ENCODE assay signal across 28 cellular contexts in genomic region chr7:27221201-27221797, GRCh38. TPM values are rescaled to one million over a fixed set of nuclear protein-coding genes. Genes with fewer than 3 reads are reported as not detected.
A peak's percentile ranks its signal among the peaks of the same experiment; 100 is the strongest.
DNase-seq lines count a peak whose midpoint lies in the region; ATAC-seq, FAIRE-seq and TF ChIP-seq lines count a peak whose summit lies in the region.
"Had no signal": no experiment of that assay in that cellular context is flagged by ENCODE, and none has a peak within 500 bp of the region (broad histone marks: within the 10 kb centered on the region; RNA-seq: fewer than 3 reads in every experiment).

No MANE protein-coding gene starts in this region.

- H3F3A ChIP-seq in PC-3 (ENCODE audit: low read length, unreplicated experiment) (no peaks in the 10 kb centered on the region), neural progenitor cell (ENCODE audit: low read depth) (no peaks in the 10 kb centered on the region)

- no peaks in the 10 kb centered on the region for H3K9me3 Mint-ChIP-seq in activated T-cell treated with anti-CD3 and anti-CD28 coated beads, Interleukin-2, amount 50 U/mL, for 72 hours
- no peaks in the 10 kb centered on the region for H3K9me3 Mint-ChIP-seq in activated T-cell treated with anti-CD3 and anti-CD28 coated beads, Interleukin-2, amount 50 U/mL, for 24 hours
- peaks cover 7% of the 10 kb centered on the region for H3K9me3 Mint-ChIP-seq in neural progenitor cell
- H3K9me3 Mint-ChIP-seq: activated CD4-positive, alpha-beta T cell treated with anti-CD3 and anti-CD28 coated beads, Interleukin-2, amount 10 ng/mL, durations not matched to agents 24 days and 14 days; activated T-helper 2 cell treated with anti-CD3 and anti-CD28 coated beads, Interferon-gamma antibody, Interleukin-2, Interleukin-4, amounts not matched to agents 10 μg/mL and 5 μg/mL and 100 μg/mL, durations not matched to agents 14 hours and 24 hours and 36 hours; T-helper 1 cell treated with Interleukin-12 subunit alpha and Interleukin-12 subunit beta and Interleukin-4 antibody, amounts not matched to agents 30 μg/mL and 1 μg/mL, for 36 hours had no signal

- H3K9me2 ChIP-seq in PC-3 (replicated peaks; ENCODE audit: low read length), result no peaks in the 10 kb centered on the region

- DNase-seq in activated T-cell treated with anti-CD3 and anti-CD28 coated beads, Interleukin-2, amount 50 U/mL, for 72 hours, result no peak
- no peak for DNase-seq in activated T-cell treated with anti-CD3 and anti-CD28 coated beads, Interleukin-2, amount 50 U/mL, for 24 hours
- DNase-seq in PC-3, result peak; percentile 82
- no peak for DNase-seq in stimulated activated naive CD8-positive, alpha-beta T cell treated with anti-CD3 and anti-CD28 coated beads, Interleukin-15, Interleukin-2, amounts not matched to agents 100 U/mL and 50 U/mL, for 24 hours
- DNase-seq in NCI-H2029 treated with DMSO at 0.1 percent for 48 hours (lab: John Stamatoyannopoulos, UW), result no peak
- no peak for DNase-seq in D721Med (ENCODE audit: insufficient read length, low spot score)
- no peak for DNase-seq in neural progenitor cell (ENCODE audit: low spot score)
- DNase-seq: activated CD4-positive, alpha-beta T cell treated with anti-CD3 and anti-CD28 coated beads, Interleukin-2, amount 10 ng/mL, durations not matched to agents 24 days and 14 days; activated CD8-positive, alpha-beta memory T cell treated with anti-CD3 and anti-CD28 coated beads, Interleukin-2, amount 10 ng/mL, durations not matched to agents 7 days and 5 days; effector CD8-positive, alpha-beta T cell; erythroblast; GF-D8; left cardiac atrium; mesenchymal stem cell; NCI-H1417 treated with DMSO at 0.1 percent for 48 hours; NCI-H526; nucleus accumbens had no signal

- peaks cover 87% of the 10 kb centered on the region for H3K27me3 Mint-ChIP-seq in activated T-cell treated with anti-CD3 and anti-CD28 coated beads, Interleukin-2, amount 50 U/mL, for 72 hours (ENCODE audit: low read depth)
- H3K27me3 Mint-ChIP-seq in activated T-cell treated with anti-CD3 and anti-CD28 coated beads, Interleukin-2, amount 50 U/mL, for 24 hours, result peaks cover 84% of the 10 kb centered on the region
- H3K27me3 Mint-ChIP-seq in neural progenitor cell (ENCODE audit: insufficient read depth, low read depth), result peaks cover 78% of the 10 kb centered on the region

- H3K9ac ChIP-seq in PC-3 (ENCODE audit: low read length) (no peak overlapping the region), neural progenitor cell (no peak overlapping the region)

- H3K4me3 ChIP-seq in PC-3 (ENCODE audit: low read length), result no peak overlapping the region
- H3K4me3 ChIP-seq in neural progenitor cell, result no peak overlapping the region
- H3K4me3 ChIP-seq: K562, skin epidermis had no signal

- no peak for TF ChIP-seq CTCF in PC-3 (conservative IDR thresholded peaks at IDR 0.05; ENCODE audit: low read depth, low read length)
- no peak for TF ChIP-seq CTCF in D721Med (IDR thresholded peaks at IDR 0.05; ENCODE audit: insufficient read depth, missing control alignments)
- TF ChIP-seq CTCF in neural progenitor cell (IDR thresholded peaks at IDR 0.05), result no peak

- POLR2A ChIA-PET in PC-3 (lab: Charles Lee; ENCODE audit: unreplicated experiment), result no interaction called here

- no peaks in the 10 kb centered on the region for H3K36me3 Mint-ChIP-seq in activated T-cell treated with anti-CD3 and anti-CD28 coated beads, Interleukin-2, amount 50 U/mL, for 72 hours (ENCODE audit: insufficient read depth in 2 of 2)
- H3K36me3 Mint-ChIP-seq in activated T-cell treated with anti-CD3 and anti-CD28 coated beads, Interleukin-2, amount 50 U/mL, for 24 hours (ENCODE audit: low read depth), result no peaks in the 10 kb centered on the region
- peaks cover 2% of the 10 kb centered on the region for H3K36me3 Mint-ChIP-seq in neural progenitor cell
- H3K36me3 Mint-ChIP-seq: activated CD8-positive, alpha-beta memory T cell treated with anti-CD3 and anti-CD28 coated beads, Interleukin-2, amount 10 ng/mL, durations not matched to agents 7 days and 5 days had no signal

- ATAC-seq in activated T-cell treated with anti-CD3 and anti-CD28 coated beads, Interleukin-2, amount 50 U/mL, for 72 hours (replicated peaks in 1 of 2), result peak; percentile 64 to 72
- ATAC-seq in GM21619 (IDR thresholded peaks at IDR 0.05; ENCODE audit: unreplicated experiment) (peak; percentile 80), PC-3 (peak; percentile 95)
- peak; percentile 71 for ATAC-seq in stimulated activated naive CD8-positive, alpha-beta T cell treated with anti-CD3 and anti-CD28 coated beads, Interleukin-15, Interleukin-2, amounts not matched to agents 100 U/mL and 50 U/mL, for 24 hours
- ATAC-seq: activated CD8-positive, alpha-beta memory T cell treated with anti-CD3 and anti-CD28 coated beads, Interleukin-2, amount 10 ng/mL, durations not matched to agents 7 days and 5 days; K562 had no signal

- H3K27ac Mint-ChIP-seq in activated T-cell treated with anti-CD3 and anti-CD28 coated beads, Interleukin-2, amount 50 U/mL, for 72 hours, result no peak overlapping the region
- H3K27ac Mint-ChIP-seq in activated T-cell treated with anti-CD3 and anti-CD28 coated beads, Interleukin-2, amount 50 U/mL, for 24 hours, result no peak overlapping the region
- H3K27ac Mint-ChIP-seq in neural progenitor cell, result no peak overlapping the region
- H3K27ac Mint-ChIP-seq: activated CD4-positive, alpha-beta T cell treated with anti-CD3 and anti-CD28 coated beads, Interleukin-2, amount 10 ng/mL, durations not matched to agents 24 days and 14 days; activated CD8-positive, alpha-beta memory T cell treated with anti-CD3 and anti-CD28 coated beads, Interleukin-2, amount 10 ng/mL, durations not matched to agents 7 days and 5 days; activated T-helper 2 cell treated with anti-CD3 and anti-CD28 coated beads, Interferon-gamma antibody, Interleukin-2, Interleukin-4, amounts not matched to agents 10 μg/mL and 5 μg/mL and 100 μg/mL, durations not matched to agents 14 hours and 24 hours and 36 hours; T-helper 1 cell treated with Interleukin-12 subunit alpha and Interleukin-12 subunit beta and Interleukin-4 antibody, amounts not matched to agents 30 μg/mL and 1 μg/mL, for 36 hours had no signal

- intact Hi-C loops in PC-3 (cut with micrococcal nuclease), result no loop called here

- no TSS peak for BruUV-seq in PC-3 (replicated peaks; lab: Mats Ljungman, UMichigan)

- H3K4me1 ChIP-seq in PC-3 (ENCODE audit: insufficient read depth, low read length) (peaks cover 14% of the 10 kb centered on the region), neural progenitor cell (peaks cover 8% of the 10 kb centered on the region)

- H3K4me3 Mint-ChIP-seq in activated T-cell treated with anti-CD3 and anti-CD28 coated beads, Interleukin-2, amount 50 U/mL, for 72 hours, result peak overlapping the region in 1 of 2 donors; percentile 31
- no peak overlapping the region for H3K4me3 Mint-ChIP-seq in activated T-cell treated with anti-CD3 and anti-CD28 coated beads, Interleukin-2, amount 50 U/mL, for 24 hours
- no peak overlapping the region for H3K4me3 Mint-ChIP-seq in neural progenitor cell
- H3K4me3 Mint-ChIP-seq: activated CD4-positive, alpha-beta T cell treated with anti-CD3 and anti-CD28 coated beads, Interleukin-2, amount 10 ng/mL, durations not matched to agents 24 days and 14 days; activated CD8-positive, alpha-beta memory T cell treated with anti-CD3 and anti-CD28 coated beads, Interleukin-2, amount 10 ng/mL, durations not matched to agents 7 days and 5 days; T-helper 1 cell treated with Interleukin-12 subunit alpha and Interleukin-12 subunit beta and Interleukin-4 antibody, amounts not matched to agents 30 μg/mL and 1 μg/mL, for 36 hours had no signal

- H4K20me1 ChIP-seq in PC-3 (ENCODE audit: low read length), result no peaks in the 10 kb centered on the region
- H4K20me1 ChIP-seq in neural progenitor cell (ENCODE audit: low read depth), result peaks cover 6% of the 10 kb centered on the region

- no peaks in the 10 kb centered on the region for H3K36me3 ChIP-seq in PC-3 (ENCODE audit: low read depth, low read length)
- H3K36me3 ChIP-seq in neural progenitor cell, result no peaks in the 10 kb centered on the region
- H3K36me3 ChIP-seq: heart left ventricle had no signal

- H3K4me1 Mint-ChIP-seq in activated T-cell treated with anti-CD3 and anti-CD28 coated beads, Interleukin-2, amount 50 U/mL, for 72 hours (ENCODE audit: low read depth), result peaks cover 9% of the 10 kb centered on the region
- peaks cover 11% of the 10 kb centered on the region for H3K4me1 Mint-ChIP-seq in activated T-cell treated with anti-CD3 and anti-CD28 coated beads, Interleukin-2, amount 50 U/mL, for 24 hours (ENCODE audit: low read depth)
- H3K4me1 Mint-ChIP-seq in neural progenitor cell, result peaks cover 2% of the 10 kb centered on the region
- H3K4me1 Mint-ChIP-seq: activated CD4-positive, alpha-beta T cell treated with anti-CD3 and anti-CD28 coated beads, Interleukin-2, amount 10 ng/mL, durations not matched to agents 24 days and 14 days had no signal

- H3K79me2 ChIP-seq in PC-3 (ENCODE audit: low read length), result no peaks in the 10 kb centered on the region
- no peaks in the 10 kb centered on the region for H3K79me2 ChIP-seq in neural progenitor cell (ENCODE audit: low read depth)

- CTCF ChIA-PET in PC-3 (lab: Charles Lee), result interaction anchor here (0.6 to 1.0 kb wide), 2 partner anchors 25 to 1489 kb away, joined by 3 to 5 read pairs; no protein-coding TSS in a partner anchor

- 0 out of 2 replicates have a peak overlapping the region, but pooled peaks have one; percentile 8 for H3K27ac ChIP-seq in PC-3 (ENCODE audit: low read length)
- no peak overlapping the region for H3K27ac ChIP-seq in neural progenitor cell
- H3K27ac ChIP-seq: heart left ventricle, skin epidermis had no signal

- H2AFZ ChIP-seq in PC-3 (ENCODE audit: low read length) (no peak overlapping the region), neural progenitor cell (replicated peaks) (no peak overlapping the region)

- no peaks in the 10 kb centered on the region for H3K27me3 ChIP-seq in PC-3 (ENCODE audit: low read length)
- peaks cover 100% of the 10 kb centered on the region for H3K27me3 ChIP-seq in neural progenitor cell

- no peak for FAIRE-seq in D721Med (lab: Jason Lieb, UNC)
- FAIRE-seq: K562 had no signal

- H3K4me2 ChIP-seq in PC-3 (ENCODE audit: low read length) (peak overlapping the region; percentile 28; the same call in 1 of the 2 replicates), neural progenitor cell (no peak overlapping the region)

- H3K9me3 ChIP-seq in PC-3 (ENCODE audit: low read length) (no peaks in the 10 kb centered on the region), neural progenitor cell (ENCODE audit: low read depth) (no peaks in the 10 kb centered on the region)
- H3K9me3 ChIP-seq: heart left ventricle had no signal

RNA-seq across cellular contexts. Expression of gene EVX1, which starts 21.3 kb away (rescaled TPM):
- under 1 TPM in 1 of 2 donors, not detected in 1; 0.07 TPM for total RNA-seq in activated T-cell treated with anti-CD3 and anti-CD28 coated beads, Interleukin-2, amount 50 U/mL, for 72 hours
- total RNA-seq in PC-3 (2014; rRNA removed), result 0.33 and 0.35 TPM in 2 replicates
- total RNA-seq in neural progenitor cell (ENCODE audit: low replicate concordance), result not detected in 2 replicates
- total RNA-seq: A673; activated CD4-positive, alpha-beta T cell treated with anti-CD3 and anti-CD28 coated beads, Interleukin-2, amount 10 ng/mL, durations not matched to agents 24 days and 14 days; activated CD8-positive, alpha-beta memory T cell treated with anti-CD3 and anti-CD28 coated beads, Interleukin-2, amount 10 ng/mL, durations not matched to agents 7 days and 5 days; activated T-helper 2 cell treated with anti-CD3 and anti-CD28 coated beads, Interferon-gamma antibody, Interleukin-2, Interleukin-4, amounts not matched to agents 10 μg/mL and 5 μg/mL and 100 μg/mL, durations not matched to agents 14 hours and 24 hours and 36 hours; chondrocyte; fibroblast of villous mesenchyme; heart left ventricle; HT-29; K562; left cardiac atrium; temporal lobe had no signal

RNA-seq across cellular contexts. Expression of gene HOXA13, which starts 21.4 kb away (rescaled TPM):
- not detected for total RNA-seq in activated T-cell treated with anti-CD3 and anti-CD28 coated beads, Interleukin-2, amount 50 U/mL, for 72 hours
- 12.1 and 14.9 TPM in 2 replicates for total RNA-seq in PC-3 (2014; rRNA removed)
- not detected in 2 replicates for total RNA-seq in neural progenitor cell (ENCODE audit: low replicate concordance)
- total RNA-seq: A673; activated CD4-positive, alpha-beta T cell treated with anti-CD3 and anti-CD28 coated beads, Interleukin-2, amount 10 ng/mL, durations not matched to agents 24 days and 14 days; activated CD8-positive, alpha-beta memory T cell treated with anti-CD3 and anti-CD28 coated beads, Interleukin-2, amount 10 ng/mL, durations not matched to agents 7 days and 5 days; activated T-helper 2 cell treated with anti-CD3 and anti-CD28 coated beads, Interferon-gamma antibody, Interleukin-2, Interleukin-4, amounts not matched to agents 10 μg/mL and 5 μg/mL and 100 μg/mL, durations not matched to agents 14 hours and 24 hours and 36 hours; chondrocyte; heart left ventricle; K562; left cardiac atrium; temporal lobe had no signal

RNA-seq across cellular contexts. Expression of gene HOXA11, which starts 36.3 kb away (rescaled TPM):
- under 1 TPM; 0.09 to 0.14 TPM for total RNA-seq in activated T-cell treated with anti-CD3 and anti-CD28 coated beads, Interleukin-2, amount 50 U/mL, for 72 hours
- 26.6 and 31.4 TPM in 2 replicates for total RNA-seq in PC-3 (2014; rRNA removed)
- total RNA-seq in neural progenitor cell (ENCODE audit: low replicate concordance), result not detected in 2 replicates
- total RNA-seq: A673; activated CD4-positive, alpha-beta T cell treated with anti-CD3 and anti-CD28 coated beads, Interleukin-2, amount 10 ng/mL, durations not matched to agents 24 days and 14 days; activated CD8-positive, alpha-beta memory T cell treated with anti-CD3 and anti-CD28 coated beads, Interleukin-2, amount 10 ng/mL, durations not matched to agents 7 days and 5 days; activated T-helper 2 cell treated with anti-CD3 and anti-CD28 coated beads, Interferon-gamma antibody, Interleukin-2, Interleukin-4, amounts not matched to agents 10 μg/mL and 5 μg/mL and 100 μg/mL, durations not matched to agents 14 hours and 24 hours and 36 hours; chondrocyte; heart left ventricle; K562; left cardiac atrium; temporal lobe had no signal

RNA-seq across cellular contexts. Expression of gene HOXA10, which starts 47.2 kb away (rescaled TPM):
- under 1 TPM; 0.19 to 0.26 TPM for total RNA-seq in activated T-cell treated with anti-CD3 and anti-CD28 coated beads, Interleukin-2, amount 50 U/mL, for 72 hours
- 36.0 and 46.1 TPM in 2 replicates for total RNA-seq in PC-3 (2014; rRNA removed)
- total RNA-seq in neural progenitor cell (ENCODE audit: low replicate concordance), result not detected in 2 replicates
- total RNA-seq: A673; activated CD4-positive, alpha-beta T cell treated with anti-CD3 and anti-CD28 coated beads, Interleukin-2, amount 10 ng/mL, durations not matched to agents 24 days and 14 days; activated CD8-positive, alpha-beta memory T cell treated with anti-CD3 and anti-CD28 coated beads, Interleukin-2, amount 10 ng/mL, durations not matched to agents 7 days and 5 days; activated T-helper 2 cell treated with anti-CD3 and anti-CD28 coated beads, Interferon-gamma antibody, Interleukin-2, Interleukin-4, amounts not matched to agents 10 μg/mL and 5 μg/mL and 100 μg/mL, durations not matched to agents 14 hours and 24 hours and 36 hours; K562; temporal lobe had no signal

RNA-seq across cellular contexts. Expression of gene HOXA9, which starts 56.0 kb away (rescaled TPM):
- total RNA-seq in activated T-cell treated with anti-CD3 and anti-CD28 coated beads, Interleukin-2, amount 50 U/mL, for 72 hours, result not detected
- 69.0 and 85.3 TPM in 2 replicates for total RNA-seq in PC-3 (2014; rRNA removed)
- total RNA-seq in neural progenitor cell (ENCODE audit: low replicate concordance), result not detected in 2 replicates
- total RNA-seq: A673; activated CD4-positive, alpha-beta T cell treated with anti-CD3 and anti-CD28 coated beads, Interleukin-2, amount 10 ng/mL, durations not matched to agents 24 days and 14 days; activated CD8-positive, alpha-beta memory T cell treated with anti-CD3 and anti-CD28 coated beads, Interleukin-2, amount 10 ng/mL, durations not matched to agents 7 days and 5 days; activated T-helper 2 cell treated with anti-CD3 and anti-CD28 coated beads, Interferon-gamma antibody, Interleukin-2, Interleukin-4, amounts not matched to agents 10 μg/mL and 5 μg/mL and 100 μg/mL, durations not matched to agents 14 hours and 24 hours and 36 hours; chondrocyte; K562; left cardiac atrium had no signal

Comparison
In these comparisons a context has a peak if more than half of its experiments do, and no peak if none do; other contexts are left out.
1. RNA of gene HOXA13, which starts 21.4 kb away (total RNA-seq): 12.1 to 14.9 TPM in PC-3; not detected in activated T-cell treated with anti-CD3 and anti-CD28 coated beads, Interleukin-2, amount 50 U/mL, for 72 hours and not detected in neural progenitor cell; every median in the first group is over 10 times any median in the second.
2. RNA of gene HOXA11, which starts 36.3 kb away (total RNA-seq): 26.6 to 31.4 TPM in PC-3; 0.09 to 0.14 TPM in activated T-cell treated with anti-CD3 and anti-CD28 coated beads, Interleukin-2, amount 50 U/mL, for 72 hours and not detected in neural progenitor cell; every median in the first group is over 10 times any median in the second.
3. Peak in every context shown above with its lines, with median percentiles within 50 percentile points of each other: ATAC-seq.